ENCODE assay signal across 13 cellular contexts in the genomic region with DNA sequence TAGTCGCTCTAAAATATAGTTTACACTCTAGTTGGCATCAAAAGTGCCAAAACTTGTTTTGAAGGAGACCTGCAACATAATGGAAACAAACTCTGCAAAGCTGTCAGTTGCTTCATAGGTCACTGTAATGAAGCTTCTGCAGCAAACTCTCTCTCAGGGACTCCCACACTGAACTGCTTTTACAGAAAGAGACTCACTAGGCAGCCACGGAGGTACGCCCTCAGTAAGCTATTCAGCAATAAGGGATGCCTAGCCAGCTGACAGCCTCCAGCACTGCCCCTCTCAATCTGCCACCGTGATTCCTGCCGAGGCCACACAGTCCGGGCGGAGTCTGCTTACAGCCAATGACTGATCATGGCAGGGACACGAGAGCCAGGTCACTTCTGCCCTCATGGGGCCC. TPM values are rescaled to one million over a fixed set of nuclear protein-coding genes. Genes with fewer than 3 reads are reported as not detected.
DNase-seq lines count a peak whose midpoint lies in the region; ATAC-seq and TF ChIP-seq lines count a peak whose summit lies in the region.
"Had no signal": no experiment of that assay in that cellular context is flagged by ENCODE, and none has a peak within 500 bp of the region (broad histone marks: within the 10 kb centered on the region; RNA-seq: fewer than 3 reads in every experiment).

No MANE protein-coding gene starts in this region.

- POLR2A ChIA-PET in HEK293 (lab: Yijun Ruan, JAX): no interaction called here
- POLR2A ChIA-PET in PC-9 (lab: Charles Lee; ENCODE audit: unreplicated experiment): no interaction called here
- POLR2A ChIA-PET in CD4-positive, alpha-beta memory T cell (lab: Charles Lee; ENCODE audit: partially characterized antibody): no interaction called here

- H3K27ac ChIP-seq in HEK293 (ENCODE audit: extremely low read depth, low read depth, low read length) (no peak overlapping the region), PC-9 (no peak overlapping the region), gastroesophageal sphincter (peak overlapping the region in 3 of 4 donors; percentile 51 to 67 (median 60)), neuronal stem cell (replicated peaks; ENCODE audit: low read length) (no peak overlapping the region)
- no peak overlapping the region for H3K27ac ChIP-seq in CD4-positive, alpha-beta memory T cell (ENCODE audit: low read depth, low read length)

- H3K9me3 Mint-ChIP-seq in CD4-positive, alpha-beta memory T cell: peaks cover 2 to 38% (median 26%) of the 10 kb centered on the region in 8 donors

- no peak overlapping the region for H3K9ac ChIP-seq in neuronal stem cell (ENCODE audit: low read depth, low read length, poor library complexity)

- H4K20me1 ChIP-seq in PC-9 (ENCODE audit: insufficient read depth): no peaks in the 10 kb centered on the region

- no peak overlapping the region for H2BK15ac ChIP-seq in neuronal stem cell (ENCODE audit: low read length)

- DNase-seq in PC-9 (peak in 1 of 2 experiments; percentile 60), neuronal stem cell (ENCODE audit: low spot score) (no peak), occipital lobe (lab: John Stamatoyannopoulos, UW) (no peak)
- no peak for DNase-seq in CD4-positive, alpha-beta memory T cell
- DNase-seq: effector memory CD8-positive, alpha-beta T cell; NCI-H2081; stimulated activated CD4-positive, alpha-beta T cell treated with anti-CD3 and anti-CD28 coated beads, Interleukin-4, amount 100 ng/mL, for 1 hour; T-cell had no signal

- H3K4me1 ChIP-seq in HEK293 (ENCODE audit: control insufficient read depth, insufficient read depth, low read length) (peaks cover 13% of the 10 kb centered on the region), PC-9 (replicated peaks; ENCODE audit: insufficient read depth) (no peaks in the 10 kb centered on the region), gastroesophageal sphincter (peaks cover 0 to 34% (median 8%) of the 10 kb centered on the region in 3 donors), neuronal stem cell (ENCODE audit: control insufficient read depth in 2 of 2, insufficient read depth in 1 of 2, low read depth in 1 of 2, low read length in 2 of 2) (peaks cover 0 to 1% of the 10 kb centered on the region in 2 donors)
- no peaks in the 10 kb centered on the region for H3K4me1 ChIP-seq in CD4-positive, alpha-beta memory T cell (ENCODE audit: insufficient read depth, low read length)

- H3K79me2 ChIP-seq in PC-9 (ENCODE audit: low read depth): no peaks in the 10 kb centered on the region

- H3K27me3 ChIP-seq in PC-9 (ENCODE audit: insufficient read depth, low read depth): peaks cover 49% of the 10 kb centered on the region
- no peaks in the 10 kb centered on the region for H3K27me3 ChIP-seq in gastroesophageal sphincter
- no peaks in the 10 kb centered on the region for H3K27me3 ChIP-seq in neuronal stem cell (ENCODE audit: control insufficient read depth in 3 of 3, insufficient read depth in 3 of 3, low read depth in 1 of 3, low read length in 3 of 3)
- no peaks in the 10 kb centered on the region for H3K27me3 ChIP-seq in CD4-positive, alpha-beta memory T cell (ENCODE audit: insufficient read depth, low read length)

- intact Hi-C loops in PC-9 (cut with micrococcal nuclease; ENCODE audit: unreplicated experiment): no loop called here
- intact Hi-C loops in CD4-positive, alpha-beta memory T cell (cut with micrococcal nuclease): no loop called here

- BruUV-seq in PC-9 (replicated peaks; lab: Mats Ljungman, UMichigan): no TSS peak

- no peak overlapping the region for H3K4me3 Mint-ChIP-seq in CD4-positive, alpha-beta memory T cell
- H3K4me3 Mint-ChIP-seq: effector memory CD8-positive, alpha-beta T cell; T-cell had no signal

- no peak overlapping the region for H3K27ac Mint-ChIP-seq in CD4-positive, alpha-beta memory T cell
- H3K27ac Mint-ChIP-seq: effector memory CD8-positive, alpha-beta T cell; T-cell had no signal

- no peaks in the 10 kb centered on the region for H3F3A ChIP-seq in PC-9 (ENCODE audit: insufficient read depth, low read depth)

- H2AFZ ChIP-seq in PC-9 (peak overlapping the region; percentile 52; the same call in 1 of the 2 replicates), neuronal stem cell (ENCODE audit: low read length) (peak overlapping the region; percentile 43)

- TF ChIP-seq POLR2A in gastroesophageal sphincter (IDR thresholded peaks at IDR 0.05): no peak

- peaks cover 3 to 4% of the 10 kb centered on the region in 2 donors for H3K27me3 Mint-ChIP-seq in CD4-positive, alpha-beta memory T cell

- H3K36me3 ChIP-seq in HEK293 (ENCODE audit: control insufficient read depth in 2 of 2, insufficient read depth in 1 of 2, low read length in 2 of 2): no peaks in the 10 kb centered on the region
- no peaks in the 10 kb centered on the region for H3K36me3 ChIP-seq in PC-9 (ENCODE audit: low read depth)
- H3K36me3 ChIP-seq in gastroesophageal sphincter: no peaks in the 10 kb centered on the region
- H3K36me3 ChIP-seq in neuronal stem cell (replicated peaks in 1 of 2; ENCODE audit: control insufficient read depth in 2 of 2, insufficient read depth in 2 of 2, low read length in 2 of 2): no peaks in the 10 kb centered on the region
- no peaks in the 10 kb centered on the region for H3K36me3 ChIP-seq in CD4-positive, alpha-beta memory T cell (ENCODE audit: insufficient read depth, low read length)

- peak; percentile 44; the same call in 1 of the 2 replicates for TF ChIP-seq CTCF in HEK293 (tag by site-specific recombination; IDR thresholded peaks at IDR 0.05)
- TF ChIP-seq CTCF in PC-9 (conservative IDR thresholded peaks at IDR 0.05): no peak
- peak in 1 of 4 experiments; percentile 10 for TF ChIP-seq CTCF in gastroesophageal sphincter (IDR thresholded peaks at IDR 0.05)

- no peaks in the 10 kb centered on the region for H3K36me3 Mint-ChIP-seq in CD4-positive, alpha-beta memory T cell
- H3K36me3 Mint-ChIP-seq: T-cell had no signal

- H3K4ac ChIP-seq in neuronal stem cell (ENCODE audit: low read length): no peak overlapping the region

- no peak overlapping the region for H3K18ac ChIP-seq in neuronal stem cell (ENCODE audit: low read length)

- no peak overlapping the region for H3K23ac ChIP-seq in neuronal stem cell (ENCODE audit: low read depth, low read length, poor library complexity)

- CTCF ChIA-PET in HEK293 (lab: Yijun Ruan, JAX): interaction anchor here (0.6 to 1.1 kb wide), 3 partner anchors 19 to 172 kb away, joined by 3 to 4 read pairs (median 3); no protein-coding TSS in a partner anchor
- CTCF ChIA-PET in PC-9 (lab: Charles Lee): no interaction called here
- CTCF ChIA-PET in CD4-positive, alpha-beta memory T cell (lab: Charles Lee; ENCODE audit: partially characterized antibody): no interaction called here

- H2BK120ac ChIP-seq in neuronal stem cell (ENCODE audit: low read depth, low read length): no peak overlapping the region

- H2BK12ac ChIP-seq in neuronal stem cell (ENCODE audit: low read length): no peak overlapping the region

- no peak overlapping the region for H4K91ac ChIP-seq in neuronal stem cell (ENCODE audit: low read depth, low read length, poor library complexity)

- no peaks in the 10 kb centered on the region for H3K9me2 ChIP-seq in PC-9 (ENCODE audit: insufficient read depth)

- no peaks in the 10 kb centered on the region for H3K79me1 ChIP-seq in neuronal stem cell (ENCODE audit: low read depth, low read length)

- H2BK5ac ChIP-seq in neuronal stem cell (ENCODE audit: low read length): no peak overlapping the region

- ATAC-seq in gastroesophageal sphincter (peak; percentile 63), GM18867 (IDR thresholded peaks at IDR 0.05; ENCODE audit: unreplicated experiment) (no peak), GM21619 (IDR thresholded peaks at IDR 0.05; ENCODE audit: unreplicated experiment) (no peak)
- ATAC-seq: effector memory CD8-positive, alpha-beta T cell; GM12878; T-cell had no signal

- H3K4me1 Mint-ChIP-seq in CD4-positive, alpha-beta memory T cell: no peaks in the 10 kb centered on the region
- H3K4me1 Mint-ChIP-seq: T-cell had no signal

- no peak overlapping the region for H3K14ac ChIP-seq in neuronal stem cell (ENCODE audit: low read length)

- no peak for TF ChIP-seq EP300 in gastroesophageal sphincter (IDR thresholded peaks at IDR 0.05)

- no peak overlapping the region for H2AK5ac ChIP-seq in neuronal stem cell (ENCODE audit: low read depth, low read length)

- H3K4me3 ChIP-seq in HEK293 (ENCODE audit: low read depth, low read length) (no peak overlapping the region), PC-9 (no peak overlapping the region), gastroesophageal sphincter (no peak overlapping the region), neuronal stem cell (ENCODE audit: low read length in 2 of 2) (no peak overlapping the region)
- H3K4me3 ChIP-seq in CD4-positive, alpha-beta memory T cell (ENCODE audit: low read length in 2 of 2): no peak overlapping the region
- H3K4me3 ChIP-seq: GM12878 had no signal

- H4K8ac ChIP-seq in neuronal stem cell (ENCODE audit: low read depth, low read length): no peak overlapping the region

- peak overlapping the region; percentile 26; the same call in 1 of the 2 replicates for H3K4me2 ChIP-seq in PC-9
- H3K4me2 ChIP-seq in neuronal stem cell (ENCODE audit: insufficient read depth, low read length, poor library complexity, severe bottlenecking): no peak overlapping the region

- no peaks in the 10 kb centered on the region for H3K9me3 ChIP-seq in HEK293 (ENCODE audit: control insufficient read depth, insufficient read depth, low read depth, low read length)
- H3K9me3 ChIP-seq in PC-9 (ENCODE audit: insufficient read depth, low read depth): no peaks in the 10 kb centered on the region
- H3K9me3 ChIP-seq in gastroesophageal sphincter: peaks cover 0 to 20% (median 0%) of the 10 kb centered on the region in 3 donors
- H3K9me3 ChIP-seq in neuronal stem cell (replicated peaks in 1 of 2; ENCODE audit: control insufficient read depth in 2 of 2, insufficient read depth in 1 of 2, low read depth in 1 of 2, low read length in 2 of 2): no peaks in the 10 kb centered on the region
- H3K9me3 ChIP-seq in CD4-positive, alpha-beta memory T cell (ENCODE audit: control insufficient read depth in 1 of 2, low read length in 2 of 2): peaks cover 0 to 7% of the 10 kb centered on the region in 2 donors

- 17 to 34% methylated on average over 1 to 2 of the region's 8 CpGs for WGBS in gastroesophageal sphincter (ENCODE audit: low coverage in 1 of 2), 2 donors
- WGBS in neuronal stem cell (ENCODE audit: extremely low coverage in 2 of 2, insufficient read length in 2 of 2, insufficient replicate concordance in 1 of 2), 2 donors: no CpG with 5 or more reads among the region's 8 CpGs

TF ChIP-seq in HEK293, 187 proteins besides CTCF, POLR2A, EP300 and RAD21 (continues in another document):
- TF ChIP-seq ZNF548 (tag by site-specific recombination; IDR thresholded peaks at IDR 0.05) (no peak), SCRT1 (tag by site-specific recombination; IDR thresholded peaks at IDR 0.05; ENCODE audit: borderline replicate concordance) (no peak), ZNF248 (tag by site-specific recombination; IDR thresholded peaks at IDR 0.05) (no peak), ZNF629 (tag by site-specific recombination; IDR thresholded peaks at IDR 0.05) (no peak)

RNA-seq across cellular contexts. Expression of a gene that starts 51.1 kb away (rescaled TPM):
- not detected in 2 replicates for total RNA-seq in PC-9 (2021)
- 10 to 100 TPM; 21.2 to 40.1 (median 37.1) TPM for total RNA-seq in gastroesophageal sphincter
- polyA plus RNA-seq in neuronal stem cell (2013, experiment 1 of 2): 1.0 TPM
- polyA plus RNA-seq in neuronal stem cell (2013, experiment 2 of 2): 1.1 TPM
- total RNA-seq in CD4-positive, alpha-beta memory T cell: under 1 TPM; 0.17 to 0.28 TPM
- polyA plus RNA-seq in CD4-positive, alpha-beta memory T cell: not detected
- total RNA-seq in occipital lobe: 15.4 TPM

Comparison
In these comparisons a context has a peak if more than half of its experiments do, and no peak if none do; other contexts are left out.
1. H3K27ac ChIP-seq: peak in gastroesophageal sphincter (3 of 4); none in HEK293 (single experiment), PC-9 (single experiment), neuronal stem cell (single experiment) and CD4-positive, alpha-beta memory T cell (single experiment).
2. RNA of a gene that starts 51.1 kb away (total RNA-seq): 21.2 to 40.1 TPM in gastroesophageal sphincter and 15.4 TPM in occipital lobe (single experiment); 0.17 to 0.28 TPM in CD4-positive, alpha-beta memory T cell and not detected in PC-9; every median in the first group is over 10 times any median in the second.